In genomic region chr16:27374794-27375499, GRCh38 we compare ENCODE assay signal across 8 cellular contexts. TPM values are rescaled to one million over a fixed set of nuclear protein-coding genes. Genes with fewer than 3 reads are reported as not detected.
A peak's percentile ranks its signal among the peaks of the same experiment; 100 is the strongest.
DNase-seq lines count a peak whose midpoint lies in the region; ATAC-seq and TF ChIP-seq lines count a peak whose summit lies in the region.

No MANE protein-coding gene starts in this region.

- peaks cover 3% of the 10 kb centered on the region for H3K27me3 Mint-ChIP-seq in brain

- no peaks in the 10 kb centered on the region for H3K36me3 ChIP-seq in spleen

- TF ChIP-seq POLR2A in spleen (IDR thresholded peaks at IDR 0.05): no peak

- TF ChIP-seq CTCF in brain (conservative IDR thresholded peaks at IDR 0.05) (peak; percentile 40 to 65), spleen (IDR thresholded peaks at IDR 0.05 in 8 of 11, conservative IDR thresholded peaks at IDR 0.05 in 3 of 11) (peak in 10 of 11 experiments; percentile 27 to 65 (median 51))

- WGBS in spleen, 5 donors: 19 to 38% (median 23%) methylated on average over 10 of the region's 10 CpGs

- DNase-seq in G401 (ENCODE audit: low spot score): peak; percentile 53
- peak; percentile 99 for DNase-seq in KBM-7
- peak; percentile 87 for DNase-seq in SK-N-DZ (ENCODE audit: low spot score)
- DNase-seq in inferior parietal cortex (ENCODE audit: extremely low spot score): peak; percentile 33
- DNase-seq in spleen: peak; percentile 82
- DNase-seq in effector CD4-positive, alpha-beta T cell: no peak

- no peaks in the 10 kb centered on the region for H3K36me3 Mint-ChIP-seq in brain

- no peak overlapping the region for H3K27ac Mint-ChIP-seq in brain

- in situ Hi-C loops in G401 (cut with HindIII; ENCODE audit: low sequenced_read_pairs) (no loop called here), KBM-7 (cut with MboI; ENCODE audit: low pct_unique_long_range_greater_than_20kb, low sequenced_read_pairs) (no loop called here)

- H3K27ac ChIP-seq in spleen: peak overlapping the region in 7 of 8 donors; percentile 65 to 83 (median 73)

- H3K4me1 ChIP-seq in spleen: peaks cover 37 to 81% (median 56%) of the 10 kb centered on the region in 6 donors

- peak overlapping the region in 2 of 8 donors; percentile 6 to 38 for H3K4me3 ChIP-seq in spleen

- no peaks in the 10 kb centered on the region for H3K4me1 Mint-ChIP-seq in brain

- peaks cover 0 to 6% (median 2%) of the 10 kb centered on the region in 5 experiments for H3K9me3 Mint-ChIP-seq in brain

- peak; percentile 37 for ATAC-seq in GM21526 (IDR thresholded peaks at IDR 0.05; ENCODE audit: low FRiP score, unreplicated experiment)

- intact Hi-C loops in spleen (cut with DNase I; ENCODE audit: low total_unique reads): loop anchor here (10.0 kb wide), 1 partner anchor 80 kb away; no protein-coding TSS in a partner anchor

- H3K4me3 Mint-ChIP-seq in brain: no peak overlapping the region

- peaks cover 0 to 8% (median 0%) of the 10 kb centered on the region in 8 donors for H3K9me3 ChIP-seq in spleen

- H3K27me3 ChIP-seq in spleen (replicated peaks in 1 of 7): no peaks in the 10 kb centered on the region

RNA-seq across cellular contexts. Expression of gene IL21R, which starts 27.0 kb away (rescaled TPM):
- 0.18 TPM in 1 of 2 replicates, not detected in the other for total RNA-seq in G401 (2014; rRNA removed; shearing (Covaris generic))
- 1.5 and 1.6 TPM in 2 replicates for polyA plus RNA-seq in SK-N-DZ (2014; cell fraction: cytosol; rRNA removed)
- 0.69 and 0.82 TPM in 2 replicates for polyA plus RNA-seq in SK-N-DZ (2014; cell fraction: nucleus; rRNA removed)
- not detected for polyA plus RNA-seq in brain (ENCODE audit: insufficient read depth, low read depth, low replicate concordance)
- 10 to 100 TPM in 6 of 7 donors, 1 to 10 TPM in 1; 8.7 to 19.7 (median 13.0) TPM for total RNA-seq in spleen
- polyA plus RNA-seq in spleen: 1 to 10 TPM; 2.7 to 6.0 (median 3.3) TPM
